ENCODE assay signal across 19 cellular contexts in the genomic region with DNA sequence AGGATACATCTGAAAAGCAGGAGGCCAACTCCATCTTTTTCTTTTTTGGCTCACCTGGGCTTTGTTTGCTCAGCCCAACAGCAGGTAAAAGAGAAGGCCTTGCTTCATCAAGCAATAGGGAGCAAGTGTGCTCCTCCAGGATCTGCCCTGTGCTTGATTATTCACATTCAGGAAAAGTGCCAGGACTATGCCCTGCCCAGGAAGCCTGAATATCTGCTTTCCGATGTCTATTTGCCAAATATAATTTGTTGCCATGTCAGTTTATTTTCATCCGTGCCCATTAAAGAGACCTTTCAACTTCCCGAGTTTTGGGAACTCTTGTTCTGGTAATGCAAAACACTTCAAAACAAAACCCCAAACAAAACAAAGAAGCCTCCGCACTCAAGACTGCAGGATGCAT.
DNase-seq lines count a peak whose midpoint lies in the region; ATAC-seq and TF ChIP-seq lines count a peak whose summit lies in the region.
"Had no signal": no experiment of that assay in that cellular context is flagged by ENCODE, and none has a peak within 500 bp of the region (broad histone marks: within the 10 kb centered on the region; RNA-seq: fewer than 3 reads in every experiment).

No MANE protein-coding gene starts in this region.

- peaks cover 11% of the 10 kb centered on the region for H3K36me3 ChIP-seq in suprapubic skin

- ATAC-seq in left ventricle myocardium superior (peak; percentile 55), foreskin keratinocyte (no peak)
- ATAC-seq: WTC11 had no signal

- H3K9me3 ChIP-seq in suprapubic skin, result no peaks in the 10 kb centered on the region

- TF ChIP-seq CTCF in suprapubic skin (IDR thresholded peaks at IDR 0.05) (no peak), foreskin keratinocyte (conservative IDR thresholded peaks at IDR 0.05) (no peak)

- H3K4me3 Mint-ChIP-seq in activated CD4-positive, alpha-beta memory T cell treated with anti-CD3 and anti-CD28 coated beads, Interleukin-2, amount 10 ng/mL, durations not matched to agents 7 days and 5 days, result no peak overlapping the region
- no peak overlapping the region for H3K4me3 Mint-ChIP-seq in activated CD4-positive, alpha-beta memory T cell treated with anti-CD3 and anti-CD28 coated beads for 36 hours
- H3K4me3 Mint-ChIP-seq: activated naive CD8-positive, alpha-beta T cell; WTC11 had no signal

- no peak for TF ChIP-seq EP300 in suprapubic skin (IDR thresholded peaks at IDR 0.05)

- H3K9me3 Mint-ChIP-seq in activated CD4-positive, alpha-beta memory T cell treated with anti-CD3 and anti-CD28 coated beads, Interleukin-2, amount 10 ng/mL, durations not matched to agents 7 days and 5 days, result peaks cover 2% of the 10 kb centered on the region
- H3K9me3 Mint-ChIP-seq in activated CD4-positive, alpha-beta memory T cell treated with anti-CD3 and anti-CD28 coated beads for 36 hours, result no peaks in the 10 kb centered on the region
- H3K9me3 Mint-ChIP-seq: WTC11 had no signal

- H3K4me1 Mint-ChIP-seq in activated CD4-positive, alpha-beta memory T cell treated with anti-CD3 and anti-CD28 coated beads, Interleukin-2, amount 10 ng/mL, durations not matched to agents 7 days and 5 days, result peaks cover 43% of the 10 kb centered on the region
- H3K4me1 Mint-ChIP-seq in activated CD4-positive, alpha-beta memory T cell treated with anti-CD3 and anti-CD28 coated beads for 36 hours (ENCODE audit: low read depth), result peaks cover 22% of the 10 kb centered on the region

- CTCF ChIA-PET in activated CD4-positive, alpha-beta memory T cell treated with anti-CD3 and anti-CD28 coated beads, Interleukin-2, amount 10 ng/mL, durations not matched to agents 7 days and 5 days (lab: Charles Lee), result no interaction called here
- CTCF ChIA-PET in activated CD4-positive, alpha-beta memory T cell treated with anti-CD3 and anti-CD28 coated beads for 36 hours (lab: Charles Lee), result no interaction called here

- POLR2A ChIA-PET in activated CD4-positive, alpha-beta memory T cell treated with anti-CD3 and anti-CD28 coated beads, Interleukin-2, amount 10 ng/mL, durations not matched to agents 7 days and 5 days (lab: Charles Lee), result interaction anchor here (2.4 kb wide), 1 partner anchor 119 kb away, joined by 8 read pairs; no protein-coding TSS in a partner anchor
- POLR2A ChIA-PET in activated CD4-positive, alpha-beta memory T cell treated with anti-CD3 and anti-CD28 coated beads for 36 hours (lab: Charles Lee), result no interaction called here

- WGBS in suprapubic skin, result 13% methylated on average over 4 of the region's 4 CpGs

- intact Hi-C loops in activated CD4-positive, alpha-beta memory T cell treated with anti-CD3 and anti-CD28 coated beads for 36 hours (cut with micrococcal nuclease), result no loop called here
- intact Hi-C loops in left ventricle myocardium superior (cut with micrococcal nuclease), result no loop called here

- no peaks in the 10 kb centered on the region for H3K27me3 Mint-ChIP-seq in activated CD4-positive, alpha-beta memory T cell treated with anti-CD3 and anti-CD28 coated beads, Interleukin-2, amount 10 ng/mL, durations not matched to agents 7 days and 5 days
- H3K27me3 Mint-ChIP-seq in activated CD4-positive, alpha-beta memory T cell treated with anti-CD3 and anti-CD28 coated beads for 36 hours, result no peaks in the 10 kb centered on the region
- H3K27me3 Mint-ChIP-seq: activated naive CD8-positive, alpha-beta T cell had no signal

- H3K27ac ChIP-seq in suprapubic skin (peak overlapping the region; percentile 39), foreskin keratinocyte (no peak overlapping the region)
- H3K27ac ChIP-seq: HL-60, KMS-11 had no signal

- peaks cover 66% of the 10 kb centered on the region for H3K36me3 Mint-ChIP-seq in activated CD4-positive, alpha-beta memory T cell treated with anti-CD3 and anti-CD28 coated beads, Interleukin-2, amount 10 ng/mL, durations not matched to agents 7 days and 5 days (ENCODE audit: low read depth)
- peaks cover 17% of the 10 kb centered on the region for H3K36me3 Mint-ChIP-seq in activated CD4-positive, alpha-beta memory T cell treated with anti-CD3 and anti-CD28 coated beads for 36 hours
- H3K36me3 Mint-ChIP-seq: WTC11 had no signal

- H3K27me3 ChIP-seq in suprapubic skin, result no peaks in the 10 kb centered on the region
- no peaks in the 10 kb centered on the region for H3K27me3 ChIP-seq in foreskin keratinocyte

- H3K27ac Mint-ChIP-seq in activated CD4-positive, alpha-beta memory T cell treated with anti-CD3 and anti-CD28 coated beads, Interleukin-2, amount 10 ng/mL, durations not matched to agents 7 days and 5 days, result peak overlapping the region; percentile 33
- no peak overlapping the region for H3K27ac Mint-ChIP-seq in activated CD4-positive, alpha-beta memory T cell treated with anti-CD3 and anti-CD28 coated beads for 36 hours
- H3K27ac Mint-ChIP-seq: activated naive CD8-positive, alpha-beta T cell; WTC11 had no signal

- peaks cover 53% of the 10 kb centered on the region for H3K4me1 ChIP-seq in suprapubic skin
- H3K4me1 ChIP-seq in foreskin keratinocyte, result no peaks in the 10 kb centered on the region

- TF ChIP-seq POLR2A in suprapubic skin (IDR thresholded peaks at IDR 0.05), result no peak

- H3K4me3 ChIP-seq in suprapubic skin, result no peak overlapping the region
- H3K4me3 ChIP-seq: skin epidermis had no signal

- DNase-seq in activated CD4-positive, alpha-beta memory T cell treated with anti-CD3 and anti-CD28 coated beads, Interleukin-2, amount 10 ng/mL, durations not matched to agents 7 days and 5 days, result no peak
- no peak for DNase-seq in activated CD4-positive, alpha-beta memory T cell treated with anti-CD3 and anti-CD28 coated beads for 36 hours
- DNase-seq in RPMI7951 (ENCODE audit: low read depth) (peak; percentile 29), left ventricle myocardium superior (no peak), suprapubic skin (ENCODE audit: low spot score in 2 of 2) (no peak), foreskin keratinocyte (no peak), RKO (ENCODE audit: low spot score) (no peak)
- DNase-seq in activated naive CD4-positive, alpha-beta T cell (lab: John Stamatoyannopoulos, UW), result no peak
- DNase-seq: activated CD8-positive, alpha-beta memory T cell treated with anti-CD3 and anti-CD28 coated beads, Interleukin-2, amount 50 U/mL, for 48 hours; cerebellar nuclear complex; erythroblast; mesendoderm; NCI-H1694; nucleus accumbens had no signal
